21 cellular contexts compared by ENCODE assay signal in the genomic region with DNA sequence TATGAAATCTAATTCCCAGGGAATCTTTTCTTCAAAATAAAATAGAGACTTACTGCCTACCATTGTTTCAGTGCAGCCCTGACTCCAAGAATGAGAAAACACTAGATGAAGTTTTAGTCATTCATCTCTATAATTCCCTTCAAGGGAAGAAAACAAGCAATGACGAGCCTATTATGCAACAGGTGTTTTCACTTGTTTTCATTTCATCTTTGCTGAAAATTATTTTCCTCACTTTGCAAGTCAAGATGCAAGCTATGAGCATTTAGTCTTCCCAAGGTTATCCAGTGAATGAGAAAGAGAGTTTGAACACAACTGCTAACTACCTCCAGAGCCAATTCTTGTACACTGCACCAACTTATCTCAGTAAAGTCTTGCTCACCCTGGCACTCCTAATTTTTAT. TPM values are rescaled to one million over a fixed set of nuclear protein-coding genes. Genes with fewer than 3 reads are reported as not detected.
"Had no signal": no experiment of that assay in that cellular context is flagged by ENCODE, and none has a peak within 500 bp of the region (broad histone marks: within the 10 kb centered on the region; RNA-seq: fewer than 3 reads in every experiment).

No MANE protein-coding gene starts in this region.

- H3K9me3 ChIP-seq: heart left ventricle, testis, uterus had no signal

- H3K27ac ChIP-seq: testis had no signal

- ATAC-seq: heart left ventricle, left ventricle myocardium superior had no signal

- H3K9me3 Mint-ChIP-seq: activated CD4-positive, alpha-beta memory T cell treated with anti-CD3 and anti-CD28 coated beads for 36 hours; activated naive CD8-positive, alpha-beta T cell treated with anti-CD3 and anti-CD28 coated beads for 36 hours; T-helper 1 cell treated with Interleukin-12 subunit alpha and Interleukin-12 subunit beta and Interleukin-4 antibody, amounts not matched to agents 30 μg/mL and 1 μg/mL, for 36 hours had no signal

- H3K4me3 Mint-ChIP-seq: activated CD4-positive, alpha-beta memory T cell treated with anti-CD3 and anti-CD28 coated beads for 36 hours; activated naive CD8-positive, alpha-beta T cell treated with anti-CD3 and anti-CD28 coated beads for 36 hours; T-helper 1 cell treated with Interleukin-12 subunit alpha and Interleukin-12 subunit beta and Interleukin-4 antibody, amounts not matched to agents 30 μg/mL and 1 μg/mL, for 36 hours had no signal

- H3K4me1 ChIP-seq: heart left ventricle, uterus had no signal

- DNase-seq: activated CD4-positive, alpha-beta memory T cell treated with anti-CD3 and anti-CD28 coated beads for 36 hours; activated CD4-positive, alpha-beta T cell treated with anti-CD3 and anti-CD28 coated beads for 4 hours; activated CD4-positive, CD25-positive, alpha-beta regulatory T cell; activated naive CD4-positive, alpha-beta T cell treated with Interleukin-2 at 50 U/mL for 16 hours; activated naive CD8-positive, alpha-beta T cell treated with anti-CD3 and anti-CD28 coated beads for 36 hours; activated T-cell treated with anti-CD3 and anti-CD28 coated beads, Interleukin-2, amount 50 U/mL, for 48 hours; amygdala; cortex of kidney; heart left ventricle; left ventricle myocardium superior; mammary epithelial cell; nucleus accumbens; small intestine; stimulated activated CD4-positive, alpha-beta T cell treated with anti-CD3 and anti-CD28 coated beads, Interleukin-15, amount 100 ng/mL, for 24 hours; stimulated activated CD8-positive, alpha-beta memory T cell treated with anti-CD3 and anti-CD28 coated beads, Interleukin-4, amount 100 ng/mL, for 48 hours; stimulated activated naive CD4-positive, alpha-beta T cell; T1000; testis; trophoblast cell; uterus had no signal

- H3K27ac Mint-ChIP-seq: activated CD4-positive, alpha-beta memory T cell treated with anti-CD3 and anti-CD28 coated beads for 36 hours; T-helper 1 cell treated with Interleukin-12 subunit alpha and Interleukin-12 subunit beta and Interleukin-4 antibody, amounts not matched to agents 30 μg/mL and 1 μg/mL, for 36 hours had no signal

- H3K36me3 Mint-ChIP-seq: activated CD4-positive, alpha-beta memory T cell treated with anti-CD3 and anti-CD28 coated beads for 36 hours; activated naive CD8-positive, alpha-beta T cell treated with anti-CD3 and anti-CD28 coated beads for 36 hours had no signal

- H3K4me3 ChIP-seq: heart left ventricle, testis, uterus had no signal

- H3K36me3 ChIP-seq: heart left ventricle, uterus had no signal

RNA-seq across cellular contexts. Expression of a gene that starts 37.0 kb away (rescaled TPM):
- total RNA-seq: activated CD4-positive, alpha-beta memory T cell treated with anti-CD3 and anti-CD28 coated beads for 36 hours; activated naive CD8-positive, alpha-beta T cell treated with anti-CD3 and anti-CD28 coated beads for 36 hours had no signal
